Comparison of ENCODE assay signal across 8 cellular contexts in genomic region chr2:43223412-43224040, GRCh38. TPM values are rescaled to one million over a fixed set of nuclear protein-coding genes. Genes with fewer than 3 reads are reported as not detected.
DNase-seq lines count a peak whose midpoint lies in the region; ATAC-seq and TF ChIP-seq lines count a peak whose summit lies in the region.

No MANE protein-coding gene starts in this region.

- H3K4me1 ChIP-seq in breast epithelium (peaks cover 0 to 27% of the 10 kb centered on the region in 2 donors), urinary bladder (ENCODE audit: insufficient read depth) (no peaks in the 10 kb centered on the region)

- CTCF ChIA-PET in AG04450 (lab: Charles Lee), result interaction anchor here (0.7 to 4.2 kb wide), 10 partner anchors 31 to 398 kb away, joined by 3 to 27 read pairs (median 5); no protein-coding TSS in a partner anchor

- H3K9me3 ChIP-seq in AG04450 (ENCODE audit: control insufficient read depth, insufficient read depth, low read length) (no peaks in the 10 kb centered on the region; the same call in 1 of the 2 replicates), KOPT-K1 (ENCODE audit: insufficient read depth, low read length, poor library complexity, severe bottlenecking) (no peaks in the 10 kb centered on the region), breast epithelium (no peaks in the 10 kb centered on the region)

- H3K4me3 ChIP-seq in AG04450 (ENCODE audit: low read depth, low read length), result peak overlapping the region; percentile 87
- H3K4me3 ChIP-seq in breast epithelium, result peak overlapping the region; percentile 69 to 96 (median 91)
- H3K4me3 ChIP-seq in urinary bladder (ENCODE audit: low read depth, low read length), result peak overlapping the region; percentile 97

- no peak for TF ChIP-seq CTCF in AG04450 (IDR thresholded peaks at IDR 0.05; ENCODE audit: low read depth, low read length)
- no peak for TF ChIP-seq CTCF in breast epithelium (IDR thresholded peaks at IDR 0.05)

- POLR2A ChIA-PET in AG04450 (lab: Yijun Ruan, JAX), result interaction anchor here (1.0 to 4.3 kb wide), 4 partner anchors 147 to 378 kb away, joined by 3 to 21 read pairs (median 4); no protein-coding TSS in a partner anchor

- H3K27me3 ChIP-seq in AG04450 (ENCODE audit: control insufficient read depth, insufficient read depth, low read length), result no peaks in the 10 kb centered on the region
- H3K27me3 ChIP-seq in breast epithelium, result no peaks in the 10 kb centered on the region

- DNase-seq in AG04450 (ENCODE audit: low read depth, low spot score) (no peak), breast epithelium (ENCODE audit: low spot score in 2 of 2) (no peak), medulla oblongata (ENCODE audit: extremely low spot score) (peak; percentile 37), GM19240 (ENCODE audit: insufficient read length, low spot score) (no peak)

- H3K27ac ChIP-seq in AG04450 (ENCODE audit: low read depth, low read length) (peak overlapping the region; percentile 83), KOPT-K1 (ENCODE audit: low read depth, low read length, poor library complexity, severe bottlenecking) (peak overlapping the region; percentile 99), breast epithelium (peak overlapping the region; percentile 90 to 99), urinary bladder (ENCODE audit: low read depth) (peak overlapping the region; percentile 96)

- 8% methylated on average over 6 of the region's 6 CpGs for WGBS in urinary bladder

- H3K36me3 ChIP-seq in KOPT-K1 (ENCODE audit: insufficient read depth, low read length) (peaks cover 45% of the 10 kb centered on the region), breast epithelium (peaks cover 5% of the 10 kb centered on the region), urinary bladder (ENCODE audit: insufficient read depth) (peaks cover 3% of the 10 kb centered on the region)

- no peak for TF ChIP-seq POLR2A in breast epithelium (IDR thresholded peaks at IDR 0.05)

- no peak for ATAC-seq in GM19328 (IDR thresholded peaks at IDR 0.05; ENCODE audit: unreplicated experiment)
- ATAC-seq in HG02870 (IDR thresholded peaks at IDR 0.05; ENCODE audit: unreplicated experiment), result no peak

- intact Hi-C loops in breast epithelium (cut with DNase I; ENCODE audit: low total_unique reads), result loop anchor here (2.0 to 10.0 kb wide), 4 partner anchors 51 to 389 kb away; no protein-coding TSS in a partner anchor

RNA-seq across cellular contexts. Expression of gene ZFP36L2, which starts 2.9 kb away (rescaled TPM):
- polyA plus RNA-seq in AG04450 (2011; rRNA removed) (16.0 and 18.2 TPM in 2 replicates), urinary bladder (145 TPM)
- 8.8 and 12.5 TPM in 2 replicates for polyA minus RNA-seq in AG04450 (2011; rRNA and poly(A)+ RNA removed)
- total RNA-seq in breast epithelium (100 to 1,000 TPM; 111 to 155 (median 124) TPM), urinary bladder (54.8 TPM)
